ENCODE assay signal across 22 cellular contexts in the genomic region with DNA sequence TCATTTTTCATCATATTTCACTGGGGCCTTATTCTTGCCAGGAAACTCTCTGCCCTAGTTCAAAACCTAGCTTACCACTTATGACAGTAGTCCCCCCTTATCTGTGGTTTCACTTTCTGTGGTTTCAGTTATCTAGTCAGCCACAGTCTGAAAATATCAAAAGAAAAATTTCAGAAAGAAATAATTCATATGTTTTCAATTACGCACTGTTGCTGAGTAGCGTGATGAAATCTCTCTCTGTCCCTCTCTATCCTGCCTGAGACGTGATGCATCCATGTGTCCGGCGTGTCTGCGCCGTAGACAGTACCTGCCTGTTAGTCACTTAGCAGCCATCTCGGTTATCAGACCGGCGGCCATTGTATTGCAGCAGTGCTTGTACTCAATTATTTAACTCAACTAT.
DNase-seq lines count a peak whose midpoint lies in the region; ATAC-seq, FAIRE-seq and TF ChIP-seq lines count a peak whose summit lies in the region.
"Had no signal": no experiment of that assay in that cellular context is flagged by ENCODE, and none has a peak within 500 bp of the region (broad histone marks: within the 10 kb centered on the region; RNA-seq: fewer than 3 reads in every experiment).

No MANE protein-coding gene starts in this region.

- no peaks in the 10 kb centered on the region for H4K20me1 ChIP-seq in HepG2 (ENCODE audit: insufficient read depth, low read length)

- no peak for TF ChIP-seq POLR2A in HepG2 (IDR thresholded peaks at IDR 0.05; ENCODE audit: insufficient read depth in 1 of 2, low read depth in 2 of 2, low read length in 2 of 2)
- TF ChIP-seq POLR2A in adrenal gland (IDR thresholded peaks at IDR 0.05): no peak

- H3K9me3 ChIP-seq in CD8-positive, alpha-beta T cell (ENCODE audit: low read length): no peaks in the 10 kb centered on the region
- no peaks in the 10 kb centered on the region for H3K9me3 ChIP-seq in HepG2 (ENCODE audit: low read length)
- no peaks in the 10 kb centered on the region for H3K9me3 ChIP-seq in adrenal gland (replicated peaks in 1 of 3)
- H3K9me3 ChIP-seq: prostate gland, testis had no signal

- H3K9ac ChIP-seq in HepG2 (ENCODE audit: insufficient read depth, low read depth, low read length): no peak overlapping the region

- H3K4me1 ChIP-seq in CD8-positive, alpha-beta T cell (ENCODE audit: insufficient read depth, low read length): no peaks in the 10 kb centered on the region
- H3K4me1 ChIP-seq in HepG2 (ENCODE audit: insufficient read depth, low read length): no peaks in the 10 kb centered on the region
- no peaks in the 10 kb centered on the region for H3K4me1 ChIP-seq in adrenal gland (replicated peaks in 1 of 2)
- H3K4me1 ChIP-seq: prostate gland, testis had no signal

- no peaks in the 10 kb centered on the region for H3K36me3 Mint-ChIP-seq in CD8-positive, alpha-beta T cell
- no peaks in the 10 kb centered on the region for H3K36me3 Mint-ChIP-seq in activated CD8-positive, alpha-beta T cell treated with anti-CD3 and anti-CD28 coated beads for 36 hours (ENCODE audit: low read depth)
- H3K36me3 Mint-ChIP-seq in mesothelial cell of epicardium: no peaks in the 10 kb centered on the region

- no peak for TF ChIP-seq CTCF in CD8-positive, alpha-beta T cell (IDR thresholded peaks at IDR 0.05)
- no peak for TF ChIP-seq CTCF in activated CD8-positive, alpha-beta T cell treated with anti-CD3 and anti-CD28 coated beads for 36 hours (IDR thresholded peaks at IDR 0.05)
- no peak for TF ChIP-seq CTCF in mesothelial cell of epicardium (IDR thresholded peaks at IDR 0.05; ENCODE audit: unreplicated experiment)
- TF ChIP-seq CTCF in HepG2 (CRISPR knock-in tag; IDR thresholded peaks at IDR 0.05): no peak
- no peak for TF ChIP-seq CTCF in adrenal gland (IDR thresholded peaks at IDR 0.05)

- in situ Hi-C loops in HepG2 (cut with HindIII; ENCODE audit: extremely low pct_ligation_motif_present, low pct_unique_long_range_greater_than_20kb): no loop called here

- peaks cover 11% of the 10 kb centered on the region for H3K4me1 Mint-ChIP-seq in CD8-positive, alpha-beta T cell (ENCODE audit: low read depth)
- H3K4me1 Mint-ChIP-seq in activated CD8-positive, alpha-beta T cell treated with anti-CD3 and anti-CD28 coated beads for 36 hours (ENCODE audit: low read depth): peaks cover 12% of the 10 kb centered on the region
- H3K4me1 Mint-ChIP-seq in mesothelial cell of epicardium: peaks cover 10% of the 10 kb centered on the region

- no TSS peak for BruUV-seq in HepG2 (replicated peaks; lab: Mats Ljungman, UMichigan)

- TF ChIP-seq EP300 in HepG2 (IDR thresholded peaks at IDR 0.05; ENCODE audit: low read depth in 2 of 2, low read length in 2 of 2) (no peak), HepG2 (CRISPR knock-in tag; IDR thresholded peaks at IDR 0.05; ENCODE audit: borderline replicate concordance) (no peak)

- no peak overlapping the region for H3K4me3 ChIP-seq in CD8-positive, alpha-beta T cell (ENCODE audit: low read depth, low read length)
- H3K4me3 ChIP-seq in HepG2 (replicated peaks in 1 of 3; ENCODE audit: insufficient read depth in 1 of 3, low read depth in 2 of 3, low read length in 3 of 3) (no peak overlapping the region), adrenal gland (no peak overlapping the region)
- H3K4me3 ChIP-seq: prostate gland, testis had no signal

- no peak for TF ChIP-seq RAD21 in HepG2 (CRISPR knock-in tag; IDR thresholded peaks at IDR 0.05)

- no peak overlapping the region for H3K4me3 Mint-ChIP-seq in CD8-positive, alpha-beta T cell
- no peak overlapping the region for H3K4me3 Mint-ChIP-seq in activated CD8-positive, alpha-beta T cell treated with anti-CD3 and anti-CD28 coated beads for 36 hours
- no peak overlapping the region for H3K4me3 Mint-ChIP-seq in mesothelial cell of epicardium

- no peak overlapping the region for H3K4me2 ChIP-seq in HepG2 (ENCODE audit: low read depth, low read length)

- no peak for FAIRE-seq in HepG2 (lab: Jason Lieb, UNC)
- FAIRE-seq: GM12892, RCC 7860 had no signal

- H3K27ac ChIP-seq in CD8-positive, alpha-beta T cell (ENCODE audit: low read depth, low read length): no peak overlapping the region
- no peak overlapping the region for H3K27ac ChIP-seq in HepG2 (ENCODE audit: extremely low read length, insufficient read depth, low read length)
- H3K27ac ChIP-seq in adrenal gland: peak overlapping the region in 2 of 5 donors; percentile 45 to 77
- H3K27ac ChIP-seq: prostate gland had no signal

- peak in 1 of 7 experiments; percentile 19 for DNase-seq in CD8-positive, alpha-beta T cell
- peak; percentile 5 for DNase-seq in activated CD8-positive, alpha-beta T cell treated with anti-CD3 and anti-CD28 coated beads for 36 hours
- DNase-seq in mesothelial cell of epicardium (ENCODE audit: low spot score in 2 of 2, unreplicated experiment in 2 of 2): no peak
- DNase-seq in HepG2 (ENCODE audit: low spot score): no peak
- no peak for DNase-seq in activated naive CD4-positive, alpha-beta T cell (lab: John Stamatoyannopoulos, UW)
- DNase-seq in adrenal gland: no peak
- DNase-seq: activated T-cell treated with anti-CD3 and anti-CD28 coated beads, Interleukin-2, amount 50 U/mL, for 1 hour; amygdala; cortex of kidney; EL; GOT3; hippocampal formation; KG1; left colon; NCI-H1930; NCI-H526 had no signal

- 46% methylated on average over 10 of the region's 10 CpGs for WGBS in HepG2 (ENCODE audit: low lambda C conversion rate)
- 82 to 89% (median 86%) methylated on average over 10 of the region's 10 CpGs for WGBS in adrenal gland, 4 donors

- H3K9me3 Mint-ChIP-seq in CD8-positive, alpha-beta T cell: no peaks in the 10 kb centered on the region
- H3K9me3 Mint-ChIP-seq in activated CD8-positive, alpha-beta T cell treated with anti-CD3 and anti-CD28 coated beads for 36 hours: no peaks in the 10 kb centered on the region
- H3K9me3 Mint-ChIP-seq in mesothelial cell of epicardium: no peaks in the 10 kb centered on the region

- no peaks in the 10 kb centered on the region for H3K79me2 ChIP-seq in HepG2 (ENCODE audit: insufficient read depth, low read length)

- H2AFZ ChIP-seq in HepG2 (ENCODE audit: low read length): no peak overlapping the region

- H3K27me3 ChIP-seq in CD8-positive, alpha-beta T cell (ENCODE audit: insufficient read depth, low read length): no peaks in the 10 kb centered on the region
- H3K27me3 ChIP-seq in HepG2 (ENCODE audit: control insufficient read depth in 1 of 2, insufficient read depth in 2 of 2, low read length in 2 of 2): no peaks in the 10 kb centered on the region; a peak in 1 of 5 replicates
- H3K27me3 ChIP-seq in adrenal gland: no peaks in the 10 kb centered on the region
- H3K27me3 ChIP-seq: testis had no signal

- no peaks in the 10 kb centered on the region for H3K36me3 ChIP-seq in CD8-positive, alpha-beta T cell (ENCODE audit: insufficient read depth, low read length)
- H3K36me3 ChIP-seq in HepG2 (replicated peaks in 1 of 2; ENCODE audit: control insufficient read depth in 1 of 2, insufficient read depth in 2 of 2, low read length in 2 of 2) (no peaks in the 10 kb centered on the region), adrenal gland (replicated peaks in 1 of 2) (no peaks in the 10 kb centered on the region)
- H3K36me3 ChIP-seq: prostate gland had no signal

- intact Hi-C loops in CD8-positive, alpha-beta T cell (cut with DNase I, micrococcal nuclease): no loop called here
- intact Hi-C loops in activated CD8-positive, alpha-beta T cell treated with anti-CD3 and anti-CD28 coated beads for 36 hours (cut with micrococcal nuclease): no loop called here
- intact Hi-C loops in HepG2 (cut with micrococcal nuclease; ENCODE audit: unreplicated experiment): no loop called here
- intact Hi-C loops in adrenal gland (cut with DNase I): no loop called here

- peak; percentile 55 for ATAC-seq in CD8-positive, alpha-beta T cell
- ATAC-seq in HG02623 (IDR thresholded peaks at IDR 0.05; ENCODE audit: unreplicated experiment) (peak; percentile 45), HepG2 (no peak), HG02885 (IDR thresholded peaks at IDR 0.05; ENCODE audit: poor library complexity, unreplicated experiment) (no peak)
- peak; percentile 49 for ATAC-seq in activated CD8-positive, alpha-beta T cell treated with anti-CD3 and anti-CD28 coated beads for 36 hours
- ATAC-seq: left colon had no signal

- POLR2A ChIA-PET in CD8-positive, alpha-beta T cell (lab: Charles Lee): no interaction called here
- POLR2A ChIA-PET in activated CD8-positive, alpha-beta T cell treated with anti-CD3 and anti-CD28 coated beads for 36 hours (lab: Charles Lee): no interaction called here
- POLR2A ChIA-PET in HepG2 (lab: Yijun Ruan, JAX): no interaction called here

- no peak overlapping the region for H3K27ac Mint-ChIP-seq in CD8-positive, alpha-beta T cell
- H3K27ac Mint-ChIP-seq in activated CD8-positive, alpha-beta T cell treated with anti-CD3 and anti-CD28 coated beads for 36 hours: no peak overlapping the region
- H3K27ac Mint-ChIP-seq in mesothelial cell of epicardium: peak overlapping the region; percentile 51

- H3K27me3 Mint-ChIP-seq in CD8-positive, alpha-beta T cell (ENCODE audit: low read depth): peaks cover 22% of the 10 kb centered on the region
- peaks cover 24% of the 10 kb centered on the region for H3K27me3 Mint-ChIP-seq in activated CD8-positive, alpha-beta T cell treated with anti-CD3 and anti-CD28 coated beads for 36 hours
- peaks cover 3% of the 10 kb centered on the region for H3K27me3 Mint-ChIP-seq in mesothelial cell of epicardium (ENCODE audit: low read depth)

- CTCF ChIA-PET in CD8-positive, alpha-beta T cell (lab: Charles Lee): no interaction called here
- CTCF ChIA-PET in activated CD8-positive, alpha-beta T cell treated with anti-CD3 and anti-CD28 coated beads for 36 hours (lab: Charles Lee): no interaction called here
- CTCF ChIA-PET in HepG2 (lab: Yijun Ruan, JAX; ENCODE audit: low intra/inter-chr PET ratio, low total read pairs): no interaction called here

TF ChIP-seq in HepG2, 621 proteins besides CTCF, POLR2A, EP300 and RAD21:
- TF ChIP-seq HNRNPUL1 (IDR thresholded peaks at IDR 0.05; ENCODE audit: low read depth, low read length): no peak
- TF ChIP-seq MTF1 (CRISPR knock-in tag; IDR thresholded peaks at IDR 0.05): no peak
- TF ChIP-seq RAD51 (IDR thresholded peaks at IDR 0.05; ENCODE audit: borderline replicate concordance): no peak
- TF ChIP-seq AGO1 (IDR thresholded peaks at IDR 0.05; ENCODE audit: low read depth, low read length, poor library complexity, severe bottlenecking): no peak

Comparison
In these comparisons a context has a peak if more than half of its experiments do, and no peak if none do; other contexts are left out.
1. ATAC-seq: peak in CD8-positive, alpha-beta T cell (single experiment), HG02623 (single experiment) and activated CD8-positive, alpha-beta T cell treated with anti-CD3 and anti-CD28 coated beads for 36 hours (single experiment); none in HepG2 (single experiment) and HG02885 (single experiment).